ENCODE assay signal across 10 cellular contexts in genomic region chr1:243505986-243506689, GRCh38.
DNase-seq lines count a peak whose midpoint lies in the region; ATAC-seq and TF ChIP-seq lines count a peak whose summit lies in the region.
"Had no signal": no experiment of that assay in that cellular context is flagged by ENCODE, and none has a peak within 500 bp of the region (broad histone marks: within the 10 kb centered on the region; RNA-seq: fewer than 3 reads in every experiment).

No MANE protein-coding gene starts in this region.

- no peak overlapping the region for H3K4me3 Mint-ChIP-seq in stimulated activated naive CD8-positive, alpha-beta T cell treated with anti-CD3 and anti-CD28 coated beads, Interleukin-15, amount 100 ng/mL, for 72 hours

- H3K27ac ChIP-seq in C4-2B: peak overlapping the region; percentile 14; the same call in 1 of the 2 replicates
- H3K27ac ChIP-seq in heart right ventricle: peak overlapping the region in 3 of 10 donors; percentile 2 to 51 (median 13)

- intact Hi-C loops in heart right ventricle (cut with DNase I): no loop called here

- H3K36me3 ChIP-seq in heart right ventricle: peaks cover 0 to 68% (median 0%) of the 10 kb centered on the region in 9 donors

- no peak overlapping the region for H3K4me3 ChIP-seq in heart right ventricle

- H3K4me1 Mint-ChIP-seq in stimulated activated naive CD8-positive, alpha-beta T cell treated with anti-CD3 and anti-CD28 coated beads, Interleukin-15, amount 100 ng/mL, for 72 hours: peaks cover 30% of the 10 kb centered on the region

- peaks cover 0 to 17% (median 9%) of the 10 kb centered on the region in 9 donors for H3K4me1 ChIP-seq in heart right ventricle

- H3K27me3 ChIP-seq in heart right ventricle: no peaks in the 10 kb centered on the region

- DNase-seq in heart right ventricle (peak; percentile 30 to 62), 8988T (no peak), NCI-H1930 (lab: John Stamatoyannopoulos, UW) (no peak), iPS-NIHi11 (ENCODE audit: low spot score) (no peak)
- DNase-seq in stimulated activated naive CD8-positive, alpha-beta T cell treated with anti-CD3 and anti-CD28 coated beads, Interleukin-15, amount 100 ng/mL, for 72 hours: no peak
- DNase-seq: SHP77 had no signal

- H3K9me3 ChIP-seq in heart right ventricle: no peaks in the 10 kb centered on the region

- WGBS in heart right ventricle, 2 donors: 55 to 69% methylated on average over 10 of the region's 10 CpGs

- H3K27me3 Mint-ChIP-seq in stimulated activated naive CD8-positive, alpha-beta T cell treated with anti-CD3 and anti-CD28 coated beads, Interleukin-15, amount 100 ng/mL, for 72 hours: no peaks in the 10 kb centered on the region

- H3K27ac Mint-ChIP-seq in stimulated activated naive CD8-positive, alpha-beta T cell treated with anti-CD3 and anti-CD28 coated beads, Interleukin-15, amount 100 ng/mL, for 72 hours: no peak overlapping the region
- H3K27ac Mint-ChIP-seq: activated T-helper 2 cell treated with anti-CD3 and anti-CD28 coated beads, Interferon-gamma antibody, Interleukin-2, Interleukin-4, amounts not matched to agents 10 μg/mL and 5 μg/mL and 100 μg/mL, durations not matched to agents 14 hours and 24 hours and 36 hours had no signal

- no peaks in the 10 kb centered on the region for H3K9me3 Mint-ChIP-seq in stimulated activated naive CD8-positive, alpha-beta T cell treated with anti-CD3 and anti-CD28 coated beads, Interleukin-15, amount 100 ng/mL, for 72 hours
- H3K9me3 Mint-ChIP-seq: activated T-helper 2 cell treated with anti-CD3 and anti-CD28 coated beads, Interferon-gamma antibody, Interleukin-2, Interleukin-4, amounts not matched to agents 10 μg/mL and 5 μg/mL and 100 μg/mL, durations not matched to agents 14 hours and 24 hours and 36 hours had no signal

- ATAC-seq in GM21423 (IDR thresholded peaks at IDR 0.05; ENCODE audit: unreplicated experiment) (peak; percentile 52), HG03432 (IDR thresholded peaks at IDR 0.05; ENCODE audit: unreplicated experiment) (peak; percentile 69), heart right ventricle (peak; percentile 44 to 91 (median 76))
- ATAC-seq in stimulated activated naive CD8-positive, alpha-beta T cell treated with anti-CD3 and anti-CD28 coated beads, Interleukin-15, amount 100 ng/mL, for 72 hours: no peak

- TF ChIP-seq CTCF in C4-2B (conservative IDR thresholded peaks at IDR 0.05) (no peak), heart right ventricle (IDR thresholded peaks at IDR 0.05) (no peak)

Comparison
In these comparisons a context has a peak if more than half of its experiments do, and no peak if none do; other contexts are left out.
1. DNase-seq: peak in heart right ventricle (2 of 2); none in 8988T (single experiment), NCI-H1930 (0 of 2), stimulated activated naive CD8-positive, alpha-beta T cell treated with anti-CD3 and anti-CD28 coated beads, Interleukin-15, amount 100 ng/mL, for 72 hours (0 of 2) and iPS-NIHi11 (single experiment).